ENCODE assay signal across 9 cellular contexts in genomic region chr4:99405433-99406115, GRCh38. TPM values are rescaled to one million over a fixed set of nuclear protein-coding genes. Genes with fewer than 3 reads are reported as not detected.
DNase-seq lines count a peak whose midpoint lies in the region; ATAC-seq and TF ChIP-seq lines count a peak whose summit lies in the region.
"Had no signal": no experiment of that assay in that cellular context is flagged by ENCODE, and none has a peak within 500 bp of the region (broad histone marks: within the 10 kb centered on the region; RNA-seq: fewer than 3 reads in every experiment).

No MANE protein-coding gene starts in this region.

- no peak for TF ChIP-seq EP300 in SK-N-SH (IDR thresholded peaks at IDR 0.05; ENCODE audit: borderline replicate concordance in 1 of 2, low read depth in 1 of 2, low read length in 1 of 2)

- H3K9me3 ChIP-seq in Loucy (ENCODE audit: insufficient read depth, low read depth, low read length) (no peaks in the 10 kb centered on the region), SK-N-SH (no peaks in the 10 kb centered on the region)
- H3K9me3 ChIP-seq: neutrophil had no signal

- H3K36me3 ChIP-seq in Loucy (ENCODE audit: insufficient read depth, low read length) (no peaks in the 10 kb centered on the region), SK-N-SH (replicated peaks in 1 of 2; ENCODE audit: control insufficient read depth in 1 of 2, insufficient read depth in 2 of 2, low read length in 1 of 2) (no peaks in the 10 kb centered on the region)
- H3K36me3 ChIP-seq: neutrophil had no signal

- H3K27me3 ChIP-seq in Loucy (ENCODE audit: insufficient read depth, low read length, poor library complexity, severe bottlenecking) (no peaks in the 10 kb centered on the region), SK-N-SH (ENCODE audit: insufficient read depth) (no peaks in the 10 kb centered on the region)
- H3K27me3 ChIP-seq: neutrophil had no signal

- H3K9ac ChIP-seq in Loucy (ENCODE audit: low read depth, low read length, poor library complexity, severe bottlenecking) (no peak overlapping the region), SK-N-SH (no peak overlapping the region)

- POLR2A ChIA-PET in SK-N-SH (lab: Yijun Ruan, JAX) = no interaction called here

- no peaks in the 10 kb centered on the region for H3K36me3 Mint-ChIP-seq in activated naive CD4-positive, alpha-beta T cell treated with anti-CD3 and anti-CD28 coated beads, Interleukin-2, amount 10 ng/mL, durations not matched to agents 7 days and 5 days
- no peaks in the 10 kb centered on the region for H3K36me3 Mint-ChIP-seq in progenitor cell of endocrine pancreas (ENCODE audit: insufficient read depth)

- H2AFZ ChIP-seq in Loucy (ENCODE audit: low read length) (no peak overlapping the region; the same call in 1 of the 2 replicates), SK-N-SH (ENCODE audit: low read depth) (peak overlapping the region; percentile 50; the same call in 1 of the 2 replicates)

- WGBS in SK-N-SH (ENCODE audit: low lambda C conversion rate) = 26% methylated on average over 6 of the region's 6 CpGs

- H3K4me2 ChIP-seq in Loucy (ENCODE audit: low read depth, low read length, poor library complexity, severe bottlenecking) = no peak overlapping the region
- 0 out of 2 replicates have a peak overlapping the region, but pooled peaks have one; percentile 53 for H3K4me2 ChIP-seq in SK-N-SH

- H3K4me1 ChIP-seq in Loucy (ENCODE audit: insufficient read depth, low read length, poor library complexity, severe bottlenecking) = no peaks in the 10 kb centered on the region
- H3K4me1 ChIP-seq in SK-N-SH (ENCODE audit: control insufficient read depth in 1 of 2, insufficient read depth in 2 of 2, low read depth in 1 of 2, low read length in 1 of 2) = peaks cover 0 to 13% of the 10 kb centered on the region in 2 experiments; a peak in 2 of 4 replicates

- H3K9me2 ChIP-seq in Loucy (replicated peaks; ENCODE audit: low read depth, low read length) = no peaks in the 10 kb centered on the region
- H3K9me2 ChIP-seq in SK-N-SH = no peaks in the 10 kb centered on the region

- peaks cover 13% of the 10 kb centered on the region for H3K4me1 Mint-ChIP-seq in activated naive CD4-positive, alpha-beta T cell treated with anti-CD3 and anti-CD28 coated beads, Interleukin-2, amount 10 ng/mL, durations not matched to agents 7 days and 5 days
- H3K4me1 Mint-ChIP-seq in progenitor cell of endocrine pancreas (ENCODE audit: low read depth) = peaks cover 16% of the 10 kb centered on the region

- H3K27ac ChIP-seq in SK-N-SH (ENCODE audit: low read depth in 2 of 2, low read length in 1 of 2) = peak overlapping the region in 1 of 2 experiments; percentile 77; a peak in 2 of 4 replicates
- H3K27ac ChIP-seq: neutrophil had no signal

- H3K79me2 ChIP-seq in Loucy (ENCODE audit: insufficient read depth, low read length) = no peaks in the 10 kb centered on the region
- H3K79me2 ChIP-seq in SK-N-SH (ENCODE audit: insufficient read depth) = no peaks in the 10 kb centered on the region

- H3K4me3 ChIP-seq in GM12865 (ENCODE audit: low read depth, low read length) = no peak overlapping the region
- no peak overlapping the region for H3K4me3 ChIP-seq in Loucy (ENCODE audit: low read length, poor library complexity, severe bottlenecking)
- peak overlapping the region in 1 of 2 experiments; percentile 38; a peak in 1 of 4 replicates for H3K4me3 ChIP-seq in SK-N-SH (ENCODE audit: low read depth in 2 of 2, low read length in 1 of 2)

- H3F3A ChIP-seq in Loucy (ENCODE audit: low read depth) = no peaks in the 10 kb centered on the region
- H3F3A ChIP-seq in SK-N-SH (replicated peaks; ENCODE audit: insufficient read depth) = peaks cover 13% of the 10 kb centered on the region

- no peak for ATAC-seq in HG03097 (IDR thresholded peaks at IDR 0.05; ENCODE audit: low FRiP score, unreplicated experiment)
- ATAC-seq in HG03565 (IDR thresholded peaks at IDR 0.05; ENCODE audit: unreplicated experiment) = no peak

- no peak overlapping the region for H3K27ac Mint-ChIP-seq in activated naive CD4-positive, alpha-beta T cell treated with anti-CD3 and anti-CD28 coated beads, Interleukin-2, amount 10 ng/mL, durations not matched to agents 7 days and 5 days
- H3K27ac Mint-ChIP-seq in progenitor cell of endocrine pancreas = no peak overlapping the region

- no peaks in the 10 kb centered on the region for H3K27me3 Mint-ChIP-seq in activated naive CD4-positive, alpha-beta T cell treated with anti-CD3 and anti-CD28 coated beads, Interleukin-2, amount 10 ng/mL, durations not matched to agents 7 days and 5 days
- peaks cover 8% of the 10 kb centered on the region for H3K27me3 Mint-ChIP-seq in progenitor cell of endocrine pancreas

- peak; percentile 85 for TF ChIP-seq CTCF in GM12865 (IDR thresholded peaks at IDR 0.05; ENCODE audit: insufficient read depth, low read depth, low read length, missing control alignments)
- peak; percentile 93 for TF ChIP-seq CTCF in Loucy (conservative IDR thresholded peaks at IDR 0.05; ENCODE audit: low read length)
- peak; percentile 97 for TF ChIP-seq CTCF in SK-N-SH (IDR thresholded peaks at IDR 0.05)
- peak; percentile 95 for TF ChIP-seq CTCF in progenitor cell of endocrine pancreas (IDR thresholded peaks at IDR 0.05; ENCODE audit: unreplicated experiment)

- DNase-seq in GM12865 (ENCODE audit: low read depth) (peak; percentile 63), SK-N-SH (peak; percentile 24), glomerular endothelial cell (ENCODE audit: extremely low read depth, low read depth, low spot score) (peak; percentile 69), progenitor cell of endocrine pancreas (ENCODE audit: low spot score, unreplicated experiment) (peak; percentile 59)
- peak; percentile 73 for DNase-seq in activated naive CD4-positive, alpha-beta T cell treated with anti-CD3 and anti-CD28 coated beads, Interleukin-2, amount 10 ng/mL, durations not matched to agents 7 days and 5 days

- H4K20me1 ChIP-seq in Loucy (ENCODE audit: insufficient read depth, low read length, poor library complexity, severe bottlenecking) (no peaks in the 10 kb centered on the region), SK-N-SH (ENCODE audit: insufficient read depth) (no peaks in the 10 kb centered on the region)

- no peaks in the 10 kb centered on the region for H3K9me3 Mint-ChIP-seq in activated naive CD4-positive, alpha-beta T cell treated with anti-CD3 and anti-CD28 coated beads, Interleukin-2, amount 10 ng/mL, durations not matched to agents 7 days and 5 days
- H3K9me3 Mint-ChIP-seq in progenitor cell of endocrine pancreas (ENCODE audit: low read depth) = no peaks in the 10 kb centered on the region

- CTCF ChIA-PET in SK-N-SH (lab: Yijun Ruan, JAX) = interaction anchor here (0.6 to 3.8 kb wide), 30 partner anchors 10 to 938 kb away, joined by 3 to 26 read pairs (median 4); partner anchors contain the start of gene ADH5
- CTCF ChIA-PET in activated naive CD4-positive, alpha-beta T cell treated with anti-CD3 and anti-CD28 coated beads, Interleukin-2, amount 10 ng/mL, durations not matched to agents 7 days and 5 days (lab: Charles Lee) = interaction anchor here (0.6 to 4.2 kb wide), 10 partner anchors 17 to 1262 kb away, joined by 3 to 29 read pairs (median 3); partner anchors contain the start of genes METAP1 and STPG2

- no peak overlapping the region for H3K4me3 Mint-ChIP-seq in activated naive CD4-positive, alpha-beta T cell treated with anti-CD3 and anti-CD28 coated beads, Interleukin-2, amount 10 ng/mL, durations not matched to agents 7 days and 5 days
- no peak overlapping the region for H3K4me3 Mint-ChIP-seq in progenitor cell of endocrine pancreas (ENCODE audit: low read depth)

- TF ChIP-seq RAD21 in SK-N-SH (IDR thresholded peaks at IDR 0.05; ENCODE audit: low read length) = peak; percentile 94

TF ChIP-seq in SK-N-SH, 30 proteins besides CTCF, POLR2A, EP300 and RAD21:
- no peak for TF ChIP-seq SIN3A (IDR thresholded peaks at IDR 0.05; ENCODE audit: borderline replicate concordance, low read depth, low read length)
- TF ChIP-seq SMC3 (IDR thresholded peaks at IDR 0.05; ENCODE audit: low read depth, low read length) = peak; percentile 89

RNA-seq across cellular contexts. Expression of gene ADH7, which starts 29.6 kb away (rescaled TPM):
- not detected in 2 replicates for polyA plus RNA-seq in SK-N-SH (2012; rRNA removed)
- polyA plus RNA-seq in SK-N-SH (2012; cell fraction: cytosol; rRNA removed) = not detected in 2 replicates
- polyA plus RNA-seq in SK-N-SH (2012; cell fraction: nucleus; rRNA removed) = not detected in 2 replicates
- total RNA-seq in glomerular endothelial cell (not detected in 2 replicates), progenitor cell of endocrine pancreas (not detected in 2 replicates)

RNA-seq across cellular contexts. Expression of gene ADH1C, which starts 53.0 kb away (rescaled TPM):
- not detected in 2 replicates for polyA plus RNA-seq in SK-N-SH (2012; rRNA removed)
- 0.03 TPM in 1 of 2 replicates, not detected in the other for polyA plus RNA-seq in SK-N-SH (2012; cell fraction: cytosol; rRNA removed)
- polyA plus RNA-seq in SK-N-SH (2012; cell fraction: nucleus; rRNA removed) = not detected in 2 replicates
- total RNA-seq in glomerular endothelial cell (not detected in 2 replicates), progenitor cell of endocrine pancreas (3.3 and 4.6 TPM in 2 replicates)
